ENCODE assay signal across 26 cellular contexts in genomic region chr1:27963393-27963792, GRCh38. TPM values are rescaled to one million over a fixed set of nuclear protein-coding genes. Genes with fewer than 3 reads are reported as not detected.
"Had no signal": no experiment of that assay in that cellular context is flagged by ENCODE, and none has a peak within 500 bp of the region (broad histone marks: within the 10 kb centered on the region; RNA-seq: fewer than 3 reads in every experiment).

No MANE protein-coding gene starts in this region.

- ATAC-seq: activated CD4-positive, CD25-positive, alpha-beta regulatory T cell treated with anti-CD3 and anti-CD28 coated beads, Interleukin-2, amount 50 U/mL, for 24 hours; foreskin keratinocyte; naive thymus-derived CD8-positive, alpha-beta T cell; pancreas; right cardiac atrium; SK-N-SH treated with all-trans-retinoic acid at 6 μM for 48 hours; stimulated activated naive CD8-positive, alpha-beta T cell treated with anti-CD3 and anti-CD28 coated beads, Interleukin-15, amount 100 ng/mL, for 72 hours had no signal

- H3K27ac Mint-ChIP-seq: activated CD4-positive, alpha-beta T cell treated with anti-CD3 and anti-CD28 coated beads, Interleukin-2, amount 10 ng/mL, durations not matched to agents 7 days and 5 days; activated T-helper 1 cell treated with anti-CD3 and anti-CD28 coated beads, Interleukin-12 subunit alpha, Interleukin-12 subunit beta, Interleukin-2, Interleukin-4 antibody, amounts not matched to agents 30 ng/mL and 10 ng/mL and 1 ng/mL, durations not matched to agents 14 hours and 24 hours and 36 hours; T-helper 2 cell treated with Interferon-gamma antibody and Interleukin-4, amounts not matched to agents 5 μg/mL and 100 μg/mL, for 36 hours had no signal

- H3K27ac ChIP-seq: ascending aorta, brain microvascular endothelial cell, foreskin keratinocyte, hepatocyte, left ventricle myocardium inferior, pancreas, suprapubic skin, tibial nerve, uterus, VCaP had no signal

- H3K4me1 ChIP-seq: foreskin keratinocyte, uterus had no signal

- H3K4me3 ChIP-seq: ascending aorta, hepatocyte, left ventricle myocardium inferior, pancreas, suprapubic skin, tibial nerve, uterus had no signal

- H3K9me3 ChIP-seq: ascending aorta, left ventricle myocardium inferior, pancreas, suprapubic skin, tibial nerve, uterus had no signal

- DNase-seq: activated CD4-positive, alpha-beta T cell treated with anti-CD3 and anti-CD28 coated beads, Interleukin-2, amount 10 ng/mL, durations not matched to agents 7 days and 5 days; activated CD8-positive, alpha-beta memory T cell treated with anti-CD3 and anti-CD28 coated beads, Interleukin-2, amount 50 U/mL, for 48 hours; activated gamma-delta T cell treated with Interleukin-2 at 50 U/mL for 16 hours; brain microvascular endothelial cell; central memory CD4-positive, alpha-beta T cell; effector memory CD4-positive, alpha-beta T cell; foreskin keratinocyte; immature natural killer cell; left ventricle myocardium inferior; naive thymus-derived CD8-positive, alpha-beta T cell; pancreas; right cardiac atrium; stimulated activated CD4-positive, alpha-beta T cell treated with anti-CD3 and anti-CD28 coated beads, Interleukin-12 subunit alpha, Interleukin-12 subunit beta, amount 100 ng/mL, for 4 hours; stimulated activated CD4-positive, alpha-beta T cell treated with anti-CD3 and anti-CD28 coated beads, Interleukin-4, amount 100 ng/mL, for 4 hours; stimulated activated naive CD8-positive, alpha-beta T cell treated with anti-CD3 and anti-CD28 coated beads, Interleukin-15, amount 100 ng/mL, for 72 hours; uterus had no signal

- H3K27me3 ChIP-seq: ascending aorta, brain microvascular endothelial cell, foreskin keratinocyte, hepatocyte, pancreas, suprapubic skin, tibial nerve, uterus had no signal

- H3K4me3 Mint-ChIP-seq: activated CD4-positive, alpha-beta T cell treated with anti-CD3 and anti-CD28 coated beads, Interleukin-2, amount 10 ng/mL, durations not matched to agents 7 days and 5 days; activated T-helper 1 cell treated with anti-CD3 and anti-CD28 coated beads, Interleukin-12 subunit alpha, Interleukin-12 subunit beta, Interleukin-2, Interleukin-4 antibody, amounts not matched to agents 30 ng/mL and 10 ng/mL and 1 ng/mL, durations not matched to agents 14 hours and 24 hours and 36 hours; stimulated activated naive CD8-positive, alpha-beta T cell treated with anti-CD3 and anti-CD28 coated beads, Interleukin-15, amount 100 ng/mL, for 72 hours; T-helper 2 cell treated with Interferon-gamma antibody and Interleukin-4, amounts not matched to agents 5 μg/mL and 100 μg/mL, for 36 hours had no signal

- H3K27me3 Mint-ChIP-seq: activated CD4-positive, alpha-beta T cell treated with anti-CD3 and anti-CD28 coated beads, Interleukin-2, amount 10 ng/mL, durations not matched to agents 7 days and 5 days; naive thymus-derived CD8-positive, alpha-beta T cell; stimulated activated naive CD8-positive, alpha-beta T cell treated with anti-CD3 and anti-CD28 coated beads, Interleukin-15, amount 100 ng/mL, for 72 hours had no signal

- H3K9me3 Mint-ChIP-seq: activated CD4-positive, alpha-beta T cell treated with anti-CD3 and anti-CD28 coated beads, Interleukin-2, amount 10 ng/mL, durations not matched to agents 7 days and 5 days; activated T-helper 1 cell treated with anti-CD3 and anti-CD28 coated beads, Interleukin-12 subunit alpha, Interleukin-12 subunit beta, Interleukin-2, Interleukin-4 antibody, amounts not matched to agents 30 ng/mL and 10 ng/mL and 1 ng/mL, durations not matched to agents 14 hours and 24 hours and 36 hours; immature natural killer cell; naive thymus-derived CD8-positive, alpha-beta T cell; stimulated activated naive CD8-positive, alpha-beta T cell treated with anti-CD3 and anti-CD28 coated beads, Interleukin-15, amount 100 ng/mL, for 72 hours; T-helper 2 cell treated with Interferon-gamma antibody and Interleukin-4, amounts not matched to agents 5 μg/mL and 100 μg/mL, for 36 hours had no signal

- H3K36me3 ChIP-seq: uterus had no signal

RNA-seq across cellular contexts. Expression of gene SMPDL3B, which starts 28.6 kb away (rescaled TPM):
- total RNA-seq: ascending aorta; left ventricle myocardium inferior; naive thymus-derived CD8-positive, alpha-beta T cell; skeletal muscle tissue; tibial nerve had no signal
